8 cellular contexts compared by ENCODE assay signal in the genomic region with DNA sequence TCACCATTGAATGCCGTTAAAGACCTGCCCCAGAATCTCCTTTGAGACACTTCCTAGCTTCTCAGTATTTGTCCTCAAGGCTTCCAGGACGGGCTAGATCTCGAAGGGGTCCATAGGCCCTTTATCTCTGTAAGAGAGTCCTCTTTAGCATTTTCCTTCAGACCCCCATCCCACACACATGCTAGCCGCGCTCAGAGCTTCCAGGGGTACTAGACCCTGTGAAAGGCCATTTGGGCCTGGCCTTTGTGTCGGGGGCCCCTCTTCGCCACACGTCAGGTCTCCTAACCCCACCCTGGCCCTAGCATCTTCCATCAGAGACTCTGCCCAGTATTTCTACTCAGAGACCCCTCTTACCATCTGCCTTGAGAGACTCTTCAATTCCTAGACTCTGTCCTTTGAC. TPM values are rescaled to one million over a fixed set of nuclear protein-coding genes. Genes with fewer than 3 reads are reported as not detected.
DNase-seq lines count a peak whose midpoint lies in the region; ATAC-seq and TF ChIP-seq lines count a peak whose summit lies in the region.

No MANE protein-coding gene starts in this region.

- POLR2A ChIA-PET in CD4-positive, alpha-beta T cell (lab: Charles Lee): interaction anchor here (0.8 to 1.8 kb wide), 7 partner anchors 24 to 362 kb away, joined by 3 to 14 read pairs (median 4); partner anchors contain the start of genes CDK16, NDUFB11, RBM10 and USP11
- POLR2A ChIA-PET in OCI-LY7 (lab: Charles Lee): interaction anchor here (0.6 kb wide), 1 partner anchor 311 kb away, joined by 6 read pairs; no protein-coding TSS in a partner anchor

- H3K27ac Mint-ChIP-seq in CD4-positive, alpha-beta T cell: peak overlapping the region; percentile 92

- H3K9me3 ChIP-seq in CD4-positive, alpha-beta T cell (ENCODE audit: control insufficient read depth, low read length): no peaks in the 10 kb centered on the region
- no peaks in the 10 kb centered on the region for H3K9me3 ChIP-seq in OCI-LY7 (ENCODE audit: low read length)
- no peaks in the 10 kb centered on the region for H3K9me3 ChIP-seq in endocrine pancreas (ENCODE audit: control insufficient read depth, low read length)
- no peaks in the 10 kb centered on the region for H3K9me3 ChIP-seq in neuron (ENCODE audit: low read length)

- H3K4me3 ChIP-seq in OCI-LY7 (ENCODE audit: low read depth, low read length, poor library complexity, severe bottlenecking) (peak overlapping the region; percentile 94), endocrine pancreas (ENCODE audit: control insufficient read depth, insufficient read depth, low read length) (peak overlapping the region; percentile 80), neuron (ENCODE audit: low read length) (peak overlapping the region; percentile 80)

- intact Hi-C loops in CD4-positive, alpha-beta T cell (cut with DNase I, micrococcal nuclease): loop anchor here (1.0 to 10.0 kb wide), 5 partner anchors 39 to 830 kb away; partner anchors contain the start of genes USP11 (in 1 of the 2) and ZNF41 (in 1 of the 2)
- intact Hi-C loops in OCI-LY7 (cut with micrococcal nuclease; ENCODE audit: unreplicated experiment): loop anchor here (5.0 kb wide), 1 partner anchor 328 kb away; no protein-coding TSS in a partner anchor

- no peak for TF ChIP-seq CTCF in CD4-positive, alpha-beta T cell (IDR thresholded peaks at IDR 0.05)
- TF ChIP-seq CTCF in OCI-LY7 (conservative IDR thresholded peaks at IDR 0.05; ENCODE audit: low read length) (no peak), GM20000 (IDR thresholded peaks at IDR 0.05; ENCODE audit: extremely low read depth, missing control alignments) (no peak)

- no peak for DNase-seq in CD4-positive, alpha-beta T cell
- DNase-seq in OCI-LY7 (ENCODE audit: low spot score) (no peak), DMS153 treated with DMSO at 0.1 percent for 48 hours (lab: John Stamatoyannopoulos, UW; ENCODE audit: unreplicated experiment) (no peak), GM20000 (ENCODE audit: low spot score) (no peak), NCI-H82 (lab: John Stamatoyannopoulos, UW) (no peak)

- H3K4me1 ChIP-seq in OCI-LY7 (ENCODE audit: insufficient read depth, low read length, poor library complexity, severe bottlenecking) (peaks cover 33% of the 10 kb centered on the region), endocrine pancreas (ENCODE audit: control insufficient read depth, insufficient read depth, low read length) (peaks cover 6% of the 10 kb centered on the region), neuron (ENCODE audit: insufficient read depth, low read length) (peaks cover 34% of the 10 kb centered on the region)

- peaks cover 71% of the 10 kb centered on the region for H3K4me1 Mint-ChIP-seq in CD4-positive, alpha-beta T cell (ENCODE audit: low read depth)

- peak overlapping the region; percentile 93 for H3K4me2 ChIP-seq in OCI-LY7 (ENCODE audit: low read length)

- H3K4me3 Mint-ChIP-seq in CD4-positive, alpha-beta T cell: peak overlapping the region; percentile 99

- BruUV-seq in OCI-LY7 (replicated peaks; lab: Mats Ljungman, UMichigan): no TSS peak

- peaks cover 53% of the 10 kb centered on the region for H3K36me3 ChIP-seq in OCI-LY7 (ENCODE audit: insufficient read depth, low read length)
- peaks cover 5% of the 10 kb centered on the region for H3K36me3 ChIP-seq in endocrine pancreas (ENCODE audit: control insufficient read depth, insufficient read depth, low read length)
- H3K36me3 ChIP-seq in neuron (ENCODE audit: insufficient read depth, low read length): peaks cover 40% of the 10 kb centered on the region

- peak overlapping the region; percentile 88 for H3K27ac ChIP-seq in CD4-positive, alpha-beta T cell (ENCODE audit: low read depth, low read length)
- peak overlapping the region; percentile 99 for H3K27ac ChIP-seq in OCI-LY7 (ENCODE audit: low read depth, low read length, poor library complexity, severe bottlenecking)

- H3K36me3 Mint-ChIP-seq in CD4-positive, alpha-beta T cell (ENCODE audit: low read depth): peaks cover 49% of the 10 kb centered on the region

- CTCF ChIA-PET in CD4-positive, alpha-beta T cell (lab: Charles Lee): interaction anchor here (0.6 to 2.5 kb wide), 3 partner anchors 190 to 1921 kb away, joined by 3 to 12 read pairs (median 9); no protein-coding TSS in a partner anchor
- CTCF ChIA-PET in OCI-LY7 (lab: Charles Lee; ENCODE audit: unreplicated experiment): no interaction called here

- peaks cover 55% of the 10 kb centered on the region for H3K79me2 ChIP-seq in OCI-LY7 (ENCODE audit: insufficient read depth, low read depth, low read length)

- no peak for ATAC-seq in CD4-positive, alpha-beta T cell (ENCODE audit: poor library complexity)
- ATAC-seq in HG03139 (IDR thresholded peaks at IDR 0.05; ENCODE audit: unreplicated experiment): no peak

- H3K9me3 Mint-ChIP-seq in CD4-positive, alpha-beta T cell: no peaks in the 10 kb centered on the region

- no peaks in the 10 kb centered on the region for H4K20me1 ChIP-seq in OCI-LY7 (ENCODE audit: insufficient read depth, low read length)

- H3K9ac ChIP-seq in endocrine pancreas (ENCODE audit: control insufficient read depth, insufficient read depth, low read length): peak overlapping the region; percentile 91

- no peaks in the 10 kb centered on the region for H3K27me3 Mint-ChIP-seq in CD4-positive, alpha-beta T cell

- H3K9me2 ChIP-seq in OCI-LY7 (ENCODE audit: insufficient read depth, low read length): no peaks in the 10 kb centered on the region

- H2AFZ ChIP-seq in OCI-LY7 (ENCODE audit: low read length) (no peak overlapping the region), neuron (ENCODE audit: low read depth, low read length) (peak overlapping the region; percentile 50)

- H3K27me3 ChIP-seq in CD4-positive, alpha-beta T cell (ENCODE audit: control insufficient read depth, insufficient read depth, low read length): no peaks in the 10 kb centered on the region
- H3K27me3 ChIP-seq in endocrine pancreas (ENCODE audit: control insufficient read depth, insufficient read depth, low read length) (no peaks in the 10 kb centered on the region), neuron (ENCODE audit: insufficient read depth, low read length) (no peaks in the 10 kb centered on the region)

RNA-seq across cellular contexts. Expression of gene UBA1, which starts 0.8 kb away (rescaled TPM):
- total RNA-seq in CD4-positive, alpha-beta T cell: 10 to 100 TPM; 70.0 to 72.1 TPM
- total RNA-seq in OCI-LY7 (2014; rRNA removed; shearing (Covaris generic)): 137 and 169 TPM in 2 replicates
- 294 and 296 TPM in 2 replicates for total RNA-seq in OCI-LY7 (2022)

RNA-seq across cellular contexts. Expression of gene CDK16, which starts 24.1 kb away (rescaled TPM):
- 100 to 1,000 TPM; 182 to 190 TPM for total RNA-seq in CD4-positive, alpha-beta T cell
- 49.3 and 68.5 TPM in 2 replicates for total RNA-seq in OCI-LY7 (2014; rRNA removed; shearing (Covaris generic))
- total RNA-seq in OCI-LY7 (2022): 86.1 and 98.9 TPM in 2 replicates

RNA-seq across cellular contexts. Expression of gene USP11, which starts 38.4 kb away (rescaled TPM):
- 10 to 100 TPM; 62.6 to 66.2 TPM for total RNA-seq in CD4-positive, alpha-beta T cell
- 46.5 and 49.3 TPM in 2 replicates for total RNA-seq in OCI-LY7 (2014; rRNA removed; shearing (Covaris generic))
- total RNA-seq in OCI-LY7 (2022): 91.8 and 106 TPM in 2 replicates

RNA-seq across cellular contexts. Expression of gene RBM10, which starts 49.4 kb away (rescaled TPM):
- total RNA-seq in CD4-positive, alpha-beta T cell: 10 to 100 TPM; 27.3 to 29.4 TPM
- 40.1 and 45.6 TPM in 2 replicates for total RNA-seq in OCI-LY7 (2014; rRNA removed; shearing (Covaris generic))
- total RNA-seq in OCI-LY7 (2022): 44.9 and 46.6 TPM in 2 replicates

RNA-seq across cellular contexts. Expression of gene NDUFB11, which starts 49.9 kb away (rescaled TPM):
- total RNA-seq in CD4-positive, alpha-beta T cell: 10 to 100 TPM; 50.1 to 53.2 TPM
- total RNA-seq in OCI-LY7 (2014; rRNA removed; shearing (Covaris generic)): 139 TPM in 2 replicates
- 76.8 and 78.1 TPM in 2 replicates for total RNA-seq in OCI-LY7 (2022)
